In genomic region chr9:132800038-132800648, GRCh38 we compare ENCODE assay signal across 8 cellular contexts.
DNase-seq lines count a peak whose midpoint lies in the region; ATAC-seq and TF ChIP-seq lines count a peak whose summit lies in the region.

No MANE protein-coding gene starts in this region.

- peaks cover 51% of the 10 kb centered on the region for H3K27me3 ChIP-seq in IMR-90 (ENCODE audit: control insufficient read depth, insufficient read depth, low read length)
- peaks cover 13% of the 10 kb centered on the region for H3K27me3 ChIP-seq in PC-9 (ENCODE audit: insufficient read depth, low read depth)

- no peak for TF ChIP-seq POLR2A in IMR-90 (IDR thresholded peaks at IDR 0.05; ENCODE audit: low read depth, low read length)

- H3K9me3 ChIP-seq in IMR-90 (ENCODE audit: control insufficient read depth, insufficient read depth, low read length) (no peaks in the 10 kb centered on the region), PC-9 (ENCODE audit: insufficient read depth, low read depth) (no peaks in the 10 kb centered on the region)

- peak; percentile 90 for TF ChIP-seq RAD21 in IMR-90 (IDR thresholded peaks at IDR 0.05; ENCODE audit: low read length)

- peak overlapping the region; percentile 83 for H2AFZ ChIP-seq in IMR-90 (replicated peaks; ENCODE audit: low read length, poor library complexity)
- no peak overlapping the region for H2AFZ ChIP-seq in PC-9

- no peak overlapping the region for H3K9ac ChIP-seq in IMR-90 (ENCODE audit: low read depth, low read length)

- H4K20me1 ChIP-seq in IMR-90 (ENCODE audit: insufficient read depth, low read length) (no peaks in the 10 kb centered on the region), PC-9 (ENCODE audit: insufficient read depth) (no peaks in the 10 kb centered on the region)

- no peak overlapping the region for H3K4me2 ChIP-seq in IMR-90 (ENCODE audit: low read depth, low read length)
- H3K4me2 ChIP-seq in PC-9 = peak overlapping the region; percentile 37; the same call in 1 of the 2 replicates

- H3K4me1 ChIP-seq in IMR-90 (ENCODE audit: control insufficient read depth, insufficient read depth, low read length) (no peaks in the 10 kb centered on the region), PC-9 (replicated peaks; ENCODE audit: insufficient read depth) (no peaks in the 10 kb centered on the region)

- peaks cover 16% of the 10 kb centered on the region for H3K4me1 Mint-ChIP-seq in Calu3 (ENCODE audit: low read depth, unreplicated experiment)
- peaks cover 8% of the 10 kb centered on the region for H3K4me1 Mint-ChIP-seq in activated T-cell treated with anti-CD3 and anti-CD28 coated beads, Interleukin-2, amount 50 U/mL, for 72 hours (ENCODE audit: low read depth)
- peaks cover 16 to 24% of the 10 kb centered on the region in 2 donors for H3K4me1 Mint-ChIP-seq in natural killer cell treated with Interleukin-12 subunit alpha and Interleukin-12 subunit beta and Interleukin-15 and Interleukin-18, amount 100 ng/mL, for 72 hours (ENCODE audit: low read depth in 2 of 2)

- no peak overlapping the region for H3K18ac ChIP-seq in IMR-90 (ENCODE audit: low read depth, low read length)

- no peak overlapping the region for H4K8ac ChIP-seq in IMR-90 (ENCODE audit: low read depth in 2 of 2, low read length in 2 of 2)

- BruUV-seq in Calu3 (replicated peaks; lab: Mats Ljungman, UMichigan) (no TSS peak), IMR-90 (replicated peaks; lab: Mats Ljungman, UMichigan) (no TSS peak), PC-9 (replicated peaks; lab: Mats Ljungman, UMichigan) (no TSS peak)

- no peaks in the 10 kb centered on the region for H3K9me3 Mint-ChIP-seq in Calu3 (ENCODE audit: low read depth, unreplicated experiment)
- H3K9me3 Mint-ChIP-seq in activated T-cell treated with anti-CD3 and anti-CD28 coated beads, Interleukin-2, amount 50 U/mL, for 72 hours = no peaks in the 10 kb centered on the region
- H3K9me3 Mint-ChIP-seq in natural killer cell treated with Interleukin-12 subunit alpha and Interleukin-12 subunit beta and Interleukin-15 and Interleukin-18, amount 100 ng/mL, for 72 hours = no peaks in the 10 kb centered on the region

- CTCF ChIA-PET in Calu3 (lab: Charles Lee) (no interaction called here), IMR-90 (lab: Yijun Ruan, JAX) (interaction anchor here (1.7 kb wide), 1 partner anchor 121 kb away, joined by 4 read pairs; no protein-coding TSS in a partner anchor), PC-9 (lab: Charles Lee) (no interaction called here)

- H3K9me1 ChIP-seq in IMR-90 (ENCODE audit: insufficient read depth, low read length) = no peaks in the 10 kb centered on the region

- H2BK20ac ChIP-seq in IMR-90 (ENCODE audit: low read depth, low read length) = no peak overlapping the region

- H3K79me2 ChIP-seq in PC-9 (ENCODE audit: low read depth) = no peaks in the 10 kb centered on the region

- no peak overlapping the region for H3K4ac ChIP-seq in IMR-90 (ENCODE audit: low read depth, low read length)

- dilution Hi-C loops in IMR-90 (cut with HindIII; ENCODE audit: low sequenced_read_pairs, unreplicated experiment) = no loop called here

- ATAC-seq in IMR-90 (ENCODE audit: low read depth) (peak; percentile 93), HG03045 (IDR thresholded peaks at IDR 0.05; ENCODE audit: unreplicated experiment) (no peak)
- ATAC-seq in activated T-cell treated with anti-CD3 and anti-CD28 coated beads, Interleukin-2, amount 50 U/mL, for 72 hours (replicated peaks in 1 of 2) = peak; percentile 83 to 85
- peak; percentile 45 to 79 for ATAC-seq in natural killer cell treated with Interleukin-12 subunit alpha and Interleukin-12 subunit beta and Interleukin-15 and Interleukin-18, amount 100 ng/mL, for 72 hours

- no peaks in the 10 kb centered on the region for H3F3A ChIP-seq in PC-9 (ENCODE audit: insufficient read depth, low read depth)

- DNase-seq in Calu3 = peak; percentile 57
- DNase-seq in IMR-90 = peak; percentile 63
- peak; percentile 58 to 68 for DNase-seq in PC-9
- peak; percentile 64 to 67 for DNase-seq in activated T-cell treated with anti-CD3 and anti-CD28 coated beads, Interleukin-2, amount 50 U/mL, for 72 hours
- peak; percentile 82 for DNase-seq in fibroblast of peridontal ligament (ENCODE audit: extremely low read depth)
- DNase-seq in natural killer cell treated with Interleukin-12 subunit alpha and Interleukin-12 subunit beta and Interleukin-15 and Interleukin-18, amount 100 ng/mL, for 72 hours (ENCODE audit: low spot score) = peak; percentile 81
- peak; percentile 24 to 29 for DNase-seq in stimulated activated CD8-positive, alpha-beta memory T cell treated with anti-CD3 and anti-CD28 coated beads, Interleukin-7, amount 100 ng/mL, for 48 hours (ENCODE audit: extremely low read depth in 1 of 2, low read depth in 1 of 2)

- H3K27ac ChIP-seq in IMR-90 (ENCODE audit: insufficient read depth, low read length) = no peak overlapping the region
- no peak overlapping the region for H3K27ac ChIP-seq in PC-9

- peaks cover 7% of the 10 kb centered on the region for H3K27me3 Mint-ChIP-seq in Calu3 (ENCODE audit: unreplicated experiment)
- peaks cover 52% of the 10 kb centered on the region for H3K27me3 Mint-ChIP-seq in activated T-cell treated with anti-CD3 and anti-CD28 coated beads, Interleukin-2, amount 50 U/mL, for 72 hours (ENCODE audit: low read depth)
- H3K27me3 Mint-ChIP-seq in natural killer cell treated with Interleukin-12 subunit alpha and Interleukin-12 subunit beta and Interleukin-15 and Interleukin-18, amount 100 ng/mL, for 72 hours = peaks cover 9 to 11% of the 10 kb centered on the region in 2 donors

- H2BK120ac ChIP-seq in IMR-90 (ENCODE audit: low read depth, low read length) = no peak overlapping the region

- H3K36me3 ChIP-seq in IMR-90 (ENCODE audit: control insufficient read depth, insufficient read depth, low read length) = no peaks in the 10 kb centered on the region
- H3K36me3 ChIP-seq in PC-9 (ENCODE audit: low read depth) = no peaks in the 10 kb centered on the region

- H3K79me1 ChIP-seq in IMR-90 (ENCODE audit: low read depth in 1 of 2, low read length in 2 of 2) = no peaks in the 10 kb centered on the region

- H2BK15ac ChIP-seq in IMR-90 (ENCODE audit: low read depth, low read length) = no peak overlapping the region

- H3K27ac Mint-ChIP-seq in Calu3 (ENCODE audit: unreplicated experiment) = no peak overlapping the region
- H3K27ac Mint-ChIP-seq in activated T-cell treated with anti-CD3 and anti-CD28 coated beads, Interleukin-2, amount 50 U/mL, for 72 hours = no peak overlapping the region
- H3K27ac Mint-ChIP-seq in natural killer cell treated with Interleukin-12 subunit alpha and Interleukin-12 subunit beta and Interleukin-15 and Interleukin-18, amount 100 ng/mL, for 72 hours = no peak overlapping the region

- POLR2A ChIA-PET in IMR-90 (lab: Charles Lee; ENCODE audit: unreplicated experiment) = no interaction called here
- POLR2A ChIA-PET in PC-9 (lab: Charles Lee; ENCODE audit: unreplicated experiment) = no interaction called here

- no peak overlapping the region for H3K14ac ChIP-seq in IMR-90 (replicated peaks; ENCODE audit: low read depth, low read length)

- no peak overlapping the region for H2BK5ac ChIP-seq in IMR-90 (ENCODE audit: low read depth, low read length, poor library complexity, severe bottlenecking)

- intact Hi-C loops in Calu3 (cut with micrococcal nuclease; ENCODE audit: unreplicated experiment) (loop anchor here (5.0 kb wide), 1 partner anchor 293 kb away; no protein-coding TSS in a partner anchor), IMR-90 (cut with micrococcal nuclease) (loop anchor here (1.0 to 5.0 kb wide), 8 partner anchors 102 to 388 kb away; partner anchors contain the start of gene GTF3C4), PC-9 (cut with micrococcal nuclease; ENCODE audit: unreplicated experiment) (loop anchor here (1.0 to 5.0 kb wide), 3 partner anchors 172 to 389 kb away; no protein-coding TSS in a partner anchor)

- H4K91ac ChIP-seq in IMR-90 (ENCODE audit: insufficient read depth, low read depth, low read length) = no peak overlapping the region

- H3K9me2 ChIP-seq in PC-9 (ENCODE audit: insufficient read depth) = no peaks in the 10 kb centered on the region

- H2AK5ac ChIP-seq in IMR-90 (ENCODE audit: low read depth, low read length) = no peak overlapping the region

- H4K5ac ChIP-seq in IMR-90 (ENCODE audit: low read depth, low read length) = no peak overlapping the region

- H3K36me3 Mint-ChIP-seq in Calu3 (ENCODE audit: insufficient read depth, unreplicated experiment) = no peaks in the 10 kb centered on the region
- no peaks in the 10 kb centered on the region for H3K36me3 Mint-ChIP-seq in activated T-cell treated with anti-CD3 and anti-CD28 coated beads, Interleukin-2, amount 50 U/mL, for 72 hours (ENCODE audit: insufficient read depth in 2 of 2)
- H3K36me3 Mint-ChIP-seq in natural killer cell treated with Interleukin-12 subunit alpha and Interleukin-12 subunit beta and Interleukin-15 and Interleukin-18, amount 100 ng/mL, for 72 hours = no peaks in the 10 kb centered on the region

- H2AK9ac ChIP-seq in IMR-90 (replicated peaks; ENCODE audit: low read depth, low read length, poor library complexity) = peak overlapping the region; percentile 85

- in situ Hi-C loops in IMR-90 (cut with MboI; ENCODE audit: low sequenced_read_pairs) = no loop called here

- H3K56ac ChIP-seq in IMR-90 (ENCODE audit: extremely low read depth, insufficient read depth, low read length) = no peak overlapping the region

- H3K4me3 ChIP-seq in IMR-90 (ENCODE audit: insufficient read depth, low read depth, low read length) = no peak overlapping the region
- H3K4me3 ChIP-seq in PC-9 = no peak overlapping the region

- WGBS in IMR-90 (ENCODE audit: extremely low coverage in 2 of 2, insufficient read length in 1 of 2), 2 experiments = 17% methylated on average over 4 of the region's 22 CpGs; no CpG with 5 or more reads in 1 of the 2 experiments

- H3K23ac ChIP-seq in IMR-90 (ENCODE audit: low read depth, low read length) = no peak overlapping the region

- TF ChIP-seq CTCF in Calu3 (IDR thresholded peaks at IDR 0.05; ENCODE audit: unreplicated experiment) (peak; percentile 70), IMR-90 (conservative IDR thresholded peaks at IDR 0.05; ENCODE audit: low read depth, low read length) (peak; percentile 87), PC-9 (conservative IDR thresholded peaks at IDR 0.05) (peak; percentile 92)

- no peak overlapping the region for H3K4me3 Mint-ChIP-seq in Calu3 (ENCODE audit: low read depth, unreplicated experiment)
- H3K4me3 Mint-ChIP-seq in activated T-cell treated with anti-CD3 and anti-CD28 coated beads, Interleukin-2, amount 50 U/mL, for 72 hours = no peak overlapping the region
- no peak overlapping the region for H3K4me3 Mint-ChIP-seq in natural killer cell treated with Interleukin-12 subunit alpha and Interleukin-12 subunit beta and Interleukin-15 and Interleukin-18, amount 100 ng/mL, for 72 hours

TF ChIP-seq in IMR-90, 13 proteins besides CTCF, POLR2A, EP300 and RAD21:
- TF ChIP-seq FOS (IDR thresholded peaks at IDR 0.05; ENCODE audit: low read depth, low read length) (no peak), SMC3 (IDR thresholded peaks at IDR 0.05; ENCODE audit: low read depth, low read length) (peak; percentile 87), CHD1 (IDR thresholded peaks at IDR 0.05; ENCODE audit: low read depth, low read length) (no peak)

Comparison
In these comparisons a context has a peak if more than half of its experiments do, and no peak if none do; other contexts are left out.
1. DNase-seq: peak in every context shown above with its lines; median percentile 82 in fibroblast of peridontal ligament; 81 in natural killer cell treated with Interleukin-12 subunit alpha and Interleukin-12 subunit beta and Interleukin-15 and Interleukin-18, amount 100 ng/mL, for 72 hours; 66 in activated T-cell treated with anti-CD3 and anti-CD28 coated beads, Interleukin-2, amount 50 U/mL, for 72 hours; 63 in IMR-90; 63 in PC-9; 57 in Calu3; 26 in stimulated activated CD8-positive, alpha-beta memory T cell treated with anti-CD3 and anti-CD28 coated beads, Interleukin-7, amount 100 ng/mL, for 48 hours.